ENCODE assay signal across 8 cellular contexts in genomic region chr7:33050425-33051318, GRCh38. TPM values are rescaled to one million over a fixed set of nuclear protein-coding genes. Genes with fewer than 3 reads are reported as not detected.
A peak's percentile ranks its signal among the peaks of the same experiment; 100 is the strongest.
DNase-seq lines count a peak whose midpoint lies in the region; ATAC-seq and TF ChIP-seq lines count a peak whose summit lies in the region.

No MANE protein-coding gene starts in this region.

- POLR2A ChIA-PET in CD8-positive, alpha-beta T cell (lab: Charles Lee) = no interaction called here

- H3K14ac ChIP-seq in mesenchymal stem cell (ENCODE audit: low read length in 2 of 2) = no peak overlapping the region

- H3K9me3 Mint-ChIP-seq in CD8-positive, alpha-beta T cell = no peaks in the 10 kb centered on the region

- no peak overlapping the region for H3K4me3 Mint-ChIP-seq in CD8-positive, alpha-beta T cell

- no peak for TF ChIP-seq POLR2A in lower leg skin (IDR thresholded peaks at IDR 0.05)

- H3K4me1 Mint-ChIP-seq in CD8-positive, alpha-beta T cell (ENCODE audit: low read depth) = peaks cover 57% of the 10 kb centered on the region

- H3K27me3 Mint-ChIP-seq in CD8-positive, alpha-beta T cell (ENCODE audit: low read depth) = no peaks in the 10 kb centered on the region

- no peak overlapping the region for H3K23ac ChIP-seq in mesenchymal stem cell (ENCODE audit: low read length in 2 of 2)

- CTCF ChIA-PET in CD8-positive, alpha-beta T cell (lab: Charles Lee) = interaction anchor here (0.7 to 3.4 kb wide), 4 partner anchors 10 to 205 kb away, joined by 4 to 16 read pairs (median 8); no protein-coding TSS in a partner anchor

- no peaks in the 10 kb centered on the region for H3K27me3 ChIP-seq in CD8-positive, alpha-beta T cell (ENCODE audit: insufficient read depth, low read length)
- H3K27me3 ChIP-seq in dorsolateral prefrontal cortex = no peaks in the 10 kb centered on the region
- no peaks in the 10 kb centered on the region for H3K27me3 ChIP-seq in mesenchymal stem cell (ENCODE audit: control insufficient read depth in 1 of 2, insufficient read depth in 1 of 2, low read length in 2 of 2)

- H3K4me2 ChIP-seq in mesenchymal stem cell (ENCODE audit: low read length, poor library complexity, severe bottlenecking) = no peak overlapping the region

- WGBS in mesenchymal stem cell = 67% methylated on average over 1 of the region's 2 CpGs
- WGBS in lower leg skin, 2 donors = 16 to 26% methylated on average over 2 of the region's 2 CpGs

- no peaks in the 10 kb centered on the region for H3K36me3 ChIP-seq in CD8-positive, alpha-beta T cell (ENCODE audit: insufficient read depth, low read length)
- no peaks in the 10 kb centered on the region for H3K36me3 ChIP-seq in mesenchymal stem cell (ENCODE audit: control insufficient read depth in 1 of 2, insufficient read depth in 2 of 2, low read depth in 1 of 2, low read length in 2 of 2)

- no peak overlapping the region for H2AK5ac ChIP-seq in mesenchymal stem cell (ENCODE audit: low read length, severe bottlenecking)

- no peak overlapping the region for H3K4me3 ChIP-seq in CD8-positive, alpha-beta T cell (ENCODE audit: low read depth, low read length)
- H3K4me3 ChIP-seq in dorsolateral prefrontal cortex (peak overlapping the region in 32 of 59 donors; percentile 2 to 44 (median 27)), mesenchymal stem cell (ENCODE audit: insufficient read depth in 1 of 2, low read depth in 1 of 2, low read length in 2 of 2) (no peak overlapping the region), lower leg skin (ENCODE audit: low read depth, poor library complexity, severe bottlenecking) (no peak overlapping the region)

- no peak overlapping the region for H2AFZ ChIP-seq in mesenchymal stem cell (ENCODE audit: low read depth, low read length)

- peak overlapping the region; percentile 17 for H3K9ac ChIP-seq in mesenchymal stem cell (ENCODE audit: low read length)

- H3K4me1 ChIP-seq in CD8-positive, alpha-beta T cell (ENCODE audit: insufficient read depth, low read length) = peaks cover 20% of the 10 kb centered on the region
- peaks cover 7% of the 10 kb centered on the region for H3K4me1 ChIP-seq in mesenchymal stem cell (ENCODE audit: control insufficient read depth, insufficient read depth, low read depth, low read length)

- no peak overlapping the region for H4K91ac ChIP-seq in mesenchymal stem cell (ENCODE audit: low read length)

- no peak overlapping the region for H2BK5ac ChIP-seq in mesenchymal stem cell (ENCODE audit: low read depth, low read length, poor library complexity, severe bottlenecking)

- in situ Hi-C loops in KBM-7 (cut with MboI; ENCODE audit: low pct_unique_long_range_greater_than_20kb, low sequenced_read_pairs) = no loop called here

- no peak overlapping the region for H3K27ac ChIP-seq in CD8-positive, alpha-beta T cell (ENCODE audit: low read depth, low read length)
- H3K27ac ChIP-seq in dorsolateral prefrontal cortex = peak overlapping the region in 6 of 59 donors; percentile 5 to 66 (median 17)
- H3K27ac ChIP-seq in mesenchymal stem cell (ENCODE audit: low read length, poor library complexity, severe bottlenecking) = no peak overlapping the region

- H3K79me1 ChIP-seq in mesenchymal stem cell (replicated peaks; ENCODE audit: low read length, poor library complexity, severe bottlenecking) = peaks cover 11% of the 10 kb centered on the region

- no peak overlapping the region for H2BK120ac ChIP-seq in mesenchymal stem cell (ENCODE audit: low read depth, low read length)

- H3K27ac Mint-ChIP-seq in CD8-positive, alpha-beta T cell = no peak overlapping the region

- H3K4ac ChIP-seq in mesenchymal stem cell (ENCODE audit: low read depth in 1 of 2, low read length in 2 of 2) = no peak overlapping the region

- H2BK12ac ChIP-seq in mesenchymal stem cell (ENCODE audit: low read length in 2 of 2) = no peak overlapping the region

- intact Hi-C loops in CD8-positive, alpha-beta T cell (cut with DNase I, micrococcal nuclease) = loop anchor here (1.0 to 10.0 kb wide), 9 partner anchors 10 to 358 kb away; partner anchors contain the start of gene NT5C3A (in 1 of the 2)
- intact Hi-C loops in dorsolateral prefrontal cortex (cut with DNase I) = loop anchor here in 1 of 2 donors (10.0 kb wide), 1 partner anchor 286 kb away; no protein-coding TSS in a partner anchor
- intact Hi-C loops in lower leg skin (cut with DNase I; ENCODE audit: low total_unique reads) = loop anchor here (10.0 kb wide), 1 partner anchor 106 kb away; no protein-coding TSS in a partner anchor

- no peak overlapping the region for H3K18ac ChIP-seq in mesenchymal stem cell (ENCODE audit: low read depth in 1 of 2, low read length in 2 of 2)

- no peak overlapping the region for H2BK15ac ChIP-seq in mesenchymal stem cell (ENCODE audit: low read depth, poor library complexity, severe bottlenecking)

- no peaks in the 10 kb centered on the region for H3K9me3 ChIP-seq in CD8-positive, alpha-beta T cell (ENCODE audit: low read length)
- no peaks in the 10 kb centered on the region for H3K9me3 ChIP-seq in mesenchymal stem cell (ENCODE audit: control insufficient read depth, low read length)

- TF ChIP-seq CTCF in CD8-positive, alpha-beta T cell (IDR thresholded peaks at IDR 0.05) = peak; percentile 78
- TF ChIP-seq CTCF in dorsolateral prefrontal cortex (IDR thresholded peaks at IDR 0.05 in 54 of 56, conservative IDR thresholded peaks at IDR 0.05 in 2 of 56; ENCODE audit: low read depth in 1 of 56, partially characterized antibody in 56 of 56) = peak; percentile 35 to 85 (median 72)
- no peak for TF ChIP-seq CTCF in lower leg skin (IDR thresholded peaks at IDR 0.05)

- H3K36me3 Mint-ChIP-seq in CD8-positive, alpha-beta T cell = peaks cover 1% of the 10 kb centered on the region

- peak; percentile 63 for ATAC-seq in CD8-positive, alpha-beta T cell
- ATAC-seq in GM18907 (IDR thresholded peaks at IDR 0.05; ENCODE audit: unreplicated experiment) = peak; percentile 50

- DNase-seq in CD8-positive, alpha-beta T cell = peak in 3 of 7 experiments; percentile 11 to 29 (median 23)
- DNase-seq in KBM-7 = peak; percentile 81
- DNase-seq in RPMI8226 = peak; percentile 51
- no peak for DNase-seq in dorsolateral prefrontal cortex
- DNase-seq in mesenchymal stem cell = peak; percentile 65
- DNase-seq in occipital lobe (lab: John Stamatoyannopoulos, UW) = no peak
- DNase-seq in lower leg skin (ENCODE audit: low spot score in 2 of 2) = no peak

- H4K8ac ChIP-seq in mesenchymal stem cell (ENCODE audit: low read length) = no peak overlapping the region

RNA-seq across cellular contexts. Expression of gene NT5C3A, which starts 11.9 kb away (rescaled TPM):
- total RNA-seq in CD8-positive, alpha-beta T cell = 10 to 100 TPM; 36.1 to 39.6 TPM
- 10 to 100 TPM; 14.8 to 38.5 (median 23.8) TPM for total RNA-seq in dorsolateral prefrontal cortex
- 18.2 TPM for polyA plus RNA-seq in mesenchymal stem cell (2013, experiment 1 of 2)
- 19.5 TPM for polyA plus RNA-seq in mesenchymal stem cell (2013, experiment 2 of 2)
- 99.2 TPM for total RNA-seq in occipital lobe
- 10 to 100 TPM; 30.6 to 44.6 (median 38.9) TPM for total RNA-seq in lower leg skin

RNA-seq across cellular contexts. Expression of gene RP9, which starts 58.5 kb away (rescaled TPM):
- 10 to 100 TPM; 20.2 to 21.8 TPM for total RNA-seq in CD8-positive, alpha-beta T cell
- total RNA-seq in dorsolateral prefrontal cortex (10 to 100 TPM in 91 of 120 experiments, 1 to 10 TPM in 29; 5.9 to 25.1 (median 11.4) TPM), occipital lobe (6.6 TPM), lower leg skin (10 to 100 TPM in 1 of 4 donors, 1 to 10 TPM in 3; 5.2 to 16.1 (median 7.3) TPM)
- polyA plus RNA-seq in mesenchymal stem cell (2013, experiment 1 of 2) = 25.9 TPM
- polyA plus RNA-seq in mesenchymal stem cell (2013, experiment 2 of 2) = 26.1 TPM

Comparison
In these comparisons a context has a peak if more than half of its experiments do, and no peak if none do; other contexts are left out.
1. DNase-seq: peak in KBM-7 (single experiment), RPMI8226 (single experiment) and mesenchymal stem cell (single experiment); none in dorsolateral prefrontal cortex (0 of 10), occipital lobe (single experiment) and lower leg skin (0 of 2).
2. H3K4me3 ChIP-seq: peak in dorsolateral prefrontal cortex (32 of 59); none in CD8-positive, alpha-beta T cell (single experiment), mesenchymal stem cell (0 of 2) and lower leg skin (single experiment).
3. CTCF ChIP-seq: peak in CD8-positive, alpha-beta T cell (single experiment) and dorsolateral prefrontal cortex (56 of 56); none in lower leg skin (0 of 3).